Comparison of ENCODE assay signal across 9 cellular contexts in genomic region chr20:43191946-43192847, GRCh38. TPM values are rescaled to one million over a fixed set of nuclear protein-coding genes. Genes with fewer than 3 reads are reported as not detected.
DNase-seq lines count a peak whose midpoint lies in the region; ATAC-seq and TF ChIP-seq lines count a peak whose summit lies in the region.
"Had no signal": no experiment of that assay in that cellular context is flagged by ENCODE, and none has a peak within 500 bp of the region (broad histone marks: within the 10 kb centered on the region; RNA-seq: fewer than 3 reads in every experiment).

No MANE protein-coding gene starts in this region.

- no peaks in the 10 kb centered on the region for H3K36me3 ChIP-seq in parathyroid adenoma (ENCODE audit: control insufficient read depth, insufficient read depth, low read length)

- H3K79me2 ChIP-seq in parathyroid adenoma, result no peaks in the 10 kb centered on the region

- H3K4me1 ChIP-seq in parathyroid adenoma, result peaks cover 5% of the 10 kb centered on the region

- TF ChIP-seq CTCF in endothelial cell (IDR thresholded peaks at IDR 0.05; ENCODE audit: unreplicated experiment) (peak; percentile 11), parathyroid adenoma (IDR thresholded peaks at IDR 0.05) (peak; percentile 78), mesothelial cell of epicardium (IDR thresholded peaks at IDR 0.05; ENCODE audit: unreplicated experiment) (no peak)

- H3K27me3 Mint-ChIP-seq in endothelial cell (ENCODE audit: unreplicated experiment), result peaks cover 21% of the 10 kb centered on the region
- peaks cover 80% of the 10 kb centered on the region for H3K27me3 Mint-ChIP-seq in mesothelial cell of epicardium (ENCODE audit: low read depth)

- H3K4me3 Mint-ChIP-seq in endothelial cell (ENCODE audit: unreplicated experiment) (no peak overlapping the region), mesothelial cell of epicardium (no peak overlapping the region)

- ATAC-seq in GM18502 (IDR thresholded peaks at IDR 0.05; ENCODE audit: poor library complexity, unreplicated experiment), result no peak

- H3K4me2 ChIP-seq in parathyroid adenoma (ENCODE audit: low read length), result no peak overlapping the region

- H3K9ac ChIP-seq in parathyroid adenoma, result no peak overlapping the region

- peaks cover 10% of the 10 kb centered on the region for H3K36me3 Mint-ChIP-seq in endothelial cell (ENCODE audit: low read depth, unreplicated experiment)
- no peaks in the 10 kb centered on the region for H3K36me3 Mint-ChIP-seq in mesothelial cell of epicardium

- H3K27ac Mint-ChIP-seq in endothelial cell (ENCODE audit: unreplicated experiment), result no peak overlapping the region
- no peak overlapping the region for H3K27ac Mint-ChIP-seq in mesothelial cell of epicardium

- H3K9me3 Mint-ChIP-seq in endothelial cell (ENCODE audit: unreplicated experiment) (peaks cover 16% of the 10 kb centered on the region), mesothelial cell of epicardium (no peaks in the 10 kb centered on the region)

- no peak overlapping the region for H2AFZ ChIP-seq in parathyroid adenoma

- DNase-seq in SIG-M5 treated with dmso at 0.1 percent for 504 hours (lab: John Stamatoyannopoulos, UW; ENCODE audit: unreplicated experiment), result peak; percentile 10
- no peak for DNase-seq in SIG-M5 (lab: John Stamatoyannopoulos, UW)
- peak; percentile 60 for DNase-seq in NCI-H345 (lab: John Stamatoyannopoulos, UW)
- DNase-seq in endothelial cell (ENCODE audit: low spot score), result peak; percentile 23
- DNase-seq in NCI-H1436 treated with DMSO at 0.1 percent for 48 hours (lab: John Stamatoyannopoulos, UW), result no peak
- DNase-seq in mesothelial cell of epicardium (ENCODE audit: low spot score in 2 of 2, unreplicated experiment in 2 of 2), result no peak

- no peaks in the 10 kb centered on the region for H3K27me3 ChIP-seq in parathyroid adenoma (ENCODE audit: control insufficient read depth, insufficient read depth, low read length)

- H3K27ac ChIP-seq in parathyroid adenoma, result no peak overlapping the region

- no peak overlapping the region for H3K4me3 ChIP-seq in parathyroid adenoma (ENCODE audit: low read depth, low read length)

- H3K9me3 ChIP-seq in parathyroid adenoma (ENCODE audit: control insufficient read depth, low read length), result no peaks in the 10 kb centered on the region

- H3K4me1 Mint-ChIP-seq in endothelial cell (ENCODE audit: unreplicated experiment) (no peaks in the 10 kb centered on the region), mesothelial cell of epicardium (peaks cover 2% of the 10 kb centered on the region)

RNA-seq across cellular contexts. Expression of gene PTPRT, which starts 2.5 kb away (rescaled TPM):
- total RNA-seq in endothelial cell (ENCODE audit: unreplicated experiment) (0.10 TPM), mesothelial cell of epicardium (0.69 to 0.86 TPM (median 0.80 TPM) in 3 replicates)
- total RNA-seq: Daoy had no signal

Comparison
In these comparisons a context has a peak if more than half of its experiments do, and no peak if none do; other contexts are left out.
1. DNase-seq: peak in SIG-M5 treated with dmso at 0.1 percent for 504 hours (single experiment), NCI-H345 (single experiment) and endothelial cell (single experiment); none in SIG-M5 (single experiment), NCI-H1436 treated with DMSO at 0.1 percent for 48 hours (single experiment) and mesothelial cell of epicardium (0 of 2).